1 cellular context compared by ENCODE assay signal in the genomic region with DNA sequence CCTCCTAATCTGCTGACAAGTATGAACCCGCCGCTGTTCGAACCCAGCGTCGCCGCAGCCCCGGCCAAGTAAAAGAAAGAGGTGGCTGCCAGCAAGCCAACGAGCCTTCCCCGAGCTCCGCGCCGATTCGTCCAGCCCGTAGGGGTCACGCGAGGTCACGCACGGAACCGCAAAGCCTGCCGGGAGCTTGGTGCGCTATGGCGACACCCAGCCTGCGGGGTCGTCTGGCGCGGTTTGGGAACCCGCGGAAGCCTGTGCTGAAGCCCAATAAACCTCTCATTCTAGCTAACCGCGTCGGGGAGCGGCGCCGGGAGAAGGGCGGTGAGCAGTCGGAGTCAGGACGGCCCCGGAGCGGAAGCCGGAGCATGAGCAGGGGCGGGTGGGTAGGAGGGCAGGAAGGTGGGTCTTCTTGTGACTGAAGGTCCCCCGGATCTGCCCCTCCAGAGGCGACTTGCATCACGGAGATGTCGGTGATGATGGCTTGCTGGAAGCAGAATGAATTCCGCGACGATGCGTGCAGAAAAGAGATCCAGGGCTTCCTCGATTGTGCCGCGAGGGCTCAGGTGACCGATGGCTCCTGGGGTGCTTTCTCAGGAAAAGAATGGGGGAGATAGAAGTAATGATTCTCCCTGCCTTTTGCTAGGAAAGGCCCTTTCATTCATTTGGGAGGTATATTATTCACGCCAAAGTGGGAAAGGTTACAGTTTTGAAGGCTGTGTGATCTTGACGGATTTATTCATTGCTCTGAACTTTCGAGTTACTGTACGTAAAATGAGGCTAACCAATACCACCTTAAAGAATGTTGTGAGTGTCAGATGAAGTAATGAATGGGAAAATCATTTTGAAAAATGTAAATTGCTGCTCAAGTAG.
TF ChIP-seq lines count a peak whose summit lies in the region.

A gene (plus strand): TSS at position 170 of the 870 bp plus-strand sequence. CDS start 28 bp downstream, at position 198.

TF ChIP-seq in K562, 482 proteins besides CTCF, POLR2A, EP300 and RAD21 (continued from another document and continues in another):
- TF ChIP-seq, protein P1, sequence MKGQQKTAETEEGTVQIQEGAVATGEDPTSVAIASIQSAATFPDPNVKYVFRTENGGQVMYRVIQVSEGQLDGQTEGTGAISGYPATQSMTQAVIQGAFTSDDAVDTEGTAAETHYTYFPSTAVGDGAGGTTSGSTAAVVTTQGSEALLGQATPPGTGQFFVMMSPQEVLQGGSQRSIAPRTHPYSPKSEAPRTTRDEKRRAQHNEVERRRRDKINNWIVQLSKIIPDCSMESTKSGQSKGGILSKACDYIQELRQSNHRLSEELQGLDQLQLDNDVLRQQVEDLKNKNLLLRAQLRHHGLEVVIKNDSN (CRISPR knock-in tag; IDR thresholded peaks at IDR 0.05) = peak; percentile 80
- TF ChIP-seq ILF3 (IDR thresholded peaks at IDR 0.05; ENCODE audit: borderline replicate concordance) (peak; percentile 66; the same call in 1 of the 2 replicates), BRF1 (IDR thresholded peaks at IDR 0.05; ENCODE audit: borderline replicate concordance, extremely low read depth, insufficient read length) (no peak), HOXB6 (CRISPR knock-in tag; IDR thresholded peaks at IDR 0.05; ENCODE audit: borderline replicate concordance) (no peak), POLR2B (IDR thresholded peaks at IDR 0.05; ENCODE audit: low read depth, partially characterized antibody) (peak; percentile 94), MIER1 (IDR thresholded peaks at IDR 0.05; ENCODE audit: low read depth) (0 out of 2 replicates have a peak, but pooled peaks have one; percentile 20), LEF1 (IDR thresholded peaks at IDR 0.05) (no peak), MAFG (tag; conservative IDR thresholded peaks at IDR 0.05) (no peak), SPI1 (IDR thresholded peaks at IDR 0.05; ENCODE audit: borderline replicate concordance, low read depth, low read length) (no peak), MCM2 (IDR thresholded peaks at IDR 0.05; ENCODE audit: low read depth) (no peak), RBM14 (IDR thresholded peaks at IDR 0.05; ENCODE audit: borderline replicate concordance, insufficient read depth, low read depth, low read length) (no peak), DNMT1 (IDR thresholded peaks at IDR 0.05) (no peak), GABPB1 (CRISPR knock-in tag; IDR thresholded peaks at IDR 0.05) (peak; percentile 77), FOXA1 (IDR thresholded peaks at IDR 0.05; ENCODE audit: borderline replicate concordance) (no peak), EGR1 (conservative IDR thresholded peaks at IDR 0.05) (peak; percentile 48; the same call in 1 of the 2 replicates), ZNF165 (CRISPR knock-in tag; IDR thresholded peaks at IDR 0.05; ENCODE audit: borderline replicate concordance) (no peak), FOXJ3 (CRISPR knock-in tag; IDR thresholded peaks at IDR 0.05) (no peak), YY1 (IDR thresholded peaks at IDR 0.05; ENCODE audit: borderline replicate concordance in 1 of 3, control insufficient read depth in 1 of 3, extremely low read depth in 1 of 3, insufficient read depth in 3 of 3, insufficient read length in 1 of 3, insufficient replicate concordance in 2 of 3, low read depth in 1 of 3, low read length in 2 of 3) (peak; percentile 70 to 97 (median 93)), ZNF717 (CRISPR knock-in tag; IDR thresholded peaks at IDR 0.05) (no peak), HIVEP1 (CRISPR knock-in tag; IDR thresholded peaks at IDR 0.05) (no peak), MTA1 (IDR thresholded peaks at IDR 0.05; ENCODE audit: borderline replicate concordance) (no peak), ZNF232 (CRISPR knock-in tag; IDR thresholded peaks at IDR 0.05) (peak; percentile 31; the same call in 1 of the 2 replicates), ZNF239 (CRISPR knock-in tag; IDR thresholded peaks at IDR 0.05) (no peak; the same call in 1 of the 2 replicates), RBM15 (IDR thresholded peaks at IDR 0.05; ENCODE audit: insufficient read depth, low read length) (0 out of 2 replicates have a peak, but pooled peaks have one; percentile 31), MTA3 (IDR thresholded peaks at IDR 0.05; ENCODE audit: borderline replicate concordance) (peak; percentile 76; the same call in 1 of the 2 replicates), ILK (tag; IDR thresholded peaks at IDR 0.05; ENCODE audit: borderline replicate concordance, low read depth) (no peak), ARID1B (IDR thresholded peaks at IDR 0.05) (peak; percentile 37; the same call in 1 of the 2 replicates), SETDB1 (IDR thresholded peaks at IDR 0.05; ENCODE audit: low read length) (no peak), TBL1XR1 (IDR thresholded peaks at IDR 0.05; ENCODE audit: low read length in 2 of 2) (no peak; a peak in 1 of 4 replicates), PHF8 (IDR thresholded peaks at IDR 0.05; ENCODE audit: borderline replicate concordance, low read length) (peak; percentile 92; the same call in 1 of the 2 replicates), STAT5B (CRISPR knock-in tag; IDR thresholded peaks at IDR 0.05) (no peak), C11orf30 (IDR thresholded peaks at IDR 0.05; ENCODE audit: low read depth) (peak; percentile 96), MAFK (IDR thresholded peaks at IDR 0.05; ENCODE audit: low read length) (no peak), MAFF (IDR thresholded peaks at IDR 0.05; ENCODE audit: low read length) (no peak), ZNF134 (CRISPR knock-in tag; conservative IDR thresholded peaks at IDR 0.05) (no peak), RNF2 (IDR thresholded peaks at IDR 0.05) (peak; percentile 52), MAZ (CRISPR knock-in tag; conservative IDR thresholded peaks at IDR 0.05 in 1 of 2, IDR thresholded peaks at IDR 0.05 in 1 of 2) (peak; percentile 64 to 69; a peak in 2 of 4 replicates), IRF2 (CRISPR knock-in tag; IDR thresholded peaks at IDR 0.05) (no peak), NUFIP1 (IDR thresholded peaks at IDR 0.05; ENCODE audit: partially characterized antibody) (no peak), TGIF2 (CRISPR knock-in tag; IDR thresholded peaks at IDR 0.05) (0 out of 2 replicates have a peak, but pooled peaks have one; percentile 72), THRAP3 (IDR thresholded peaks at IDR 0.05; ENCODE audit: borderline replicate concordance) (no peak), ZNF668 (CRISPR knock-in tag; IDR thresholded peaks at IDR 0.05) (no peak), HMG20A (CRISPR knock-in tag; conservative IDR thresholded peaks at IDR 0.05) (no peak), CTBP1 (IDR thresholded peaks at IDR 0.05; ENCODE audit: borderline replicate concordance) (peak; percentile 48; the same call in 1 of the 2 replicates), XRCC4 (IDR thresholded peaks at IDR 0.05; ENCODE audit: extremely low read depth, insufficient read depth, insufficient read length) (no peak), EHMT2 (IDR thresholded peaks at IDR 0.05) (no peak), ZEB2 (IDR thresholded peaks at IDR 0.05) (no peak)
- TF ChIP-seq, protein P2, sequence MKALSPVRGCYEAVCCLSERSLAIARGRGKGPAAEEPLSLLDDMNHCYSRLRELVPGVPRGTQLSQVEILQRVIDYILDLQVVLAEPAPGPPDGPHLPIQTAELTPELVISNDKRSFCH (CRISPR knock-in tag; IDR thresholded peaks at IDR 0.05) = no peak
- TF ChIP-seq, protein P2 (tag; IDR thresholded peaks at IDR 0.05) = no peak
- TF ChIP-seq, protein P3, sequence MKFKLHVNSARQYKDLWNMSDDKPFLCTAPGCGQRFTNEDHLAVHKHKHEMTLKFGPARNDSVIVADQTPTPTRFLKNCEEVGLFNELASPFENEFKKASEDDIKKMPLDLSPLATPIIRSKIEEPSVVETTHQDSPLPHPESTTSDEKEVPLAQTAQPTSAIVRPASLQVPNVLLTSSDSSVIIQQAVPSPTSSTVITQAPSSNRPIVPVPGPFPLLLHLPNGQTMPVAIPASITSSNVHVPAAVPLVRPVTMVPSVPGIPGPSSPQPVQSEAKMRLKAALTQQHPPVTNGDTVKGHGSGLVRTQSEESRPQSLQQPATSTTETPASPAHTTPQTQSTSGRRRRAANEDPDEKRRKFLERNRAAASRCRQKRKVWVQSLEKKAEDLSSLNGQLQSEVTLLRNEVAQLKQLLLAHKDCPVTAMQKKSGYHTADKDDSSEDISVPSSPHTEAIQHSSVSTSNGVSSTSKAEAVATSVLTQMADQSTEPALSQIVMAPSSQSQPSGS (CRISPR knock-in tag; IDR thresholded peaks at IDR 0.05) = no peak
- TF ChIP-seq, protein P4, sequence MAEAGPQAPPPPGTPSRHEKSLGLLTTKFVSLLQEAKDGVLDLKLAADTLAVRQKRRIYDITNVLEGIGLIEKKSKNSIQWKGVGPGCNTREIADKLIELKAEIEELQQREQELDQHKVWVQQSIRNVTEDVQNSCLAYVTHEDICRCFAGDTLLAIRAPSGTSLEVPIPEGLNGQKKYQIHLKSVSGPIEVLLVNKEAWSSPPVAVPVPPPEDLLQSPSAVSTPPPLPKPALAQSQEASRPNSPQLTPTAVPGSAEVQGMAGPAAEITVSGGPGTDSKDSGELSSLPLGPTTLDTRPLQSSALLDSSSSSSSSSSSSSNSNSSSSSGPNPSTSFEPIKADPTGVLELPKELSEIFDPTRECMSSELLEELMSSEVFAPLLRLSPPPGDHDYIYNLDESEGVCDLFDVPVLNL (CRISPR knock-in tag; IDR thresholded peaks at IDR 0.05; ENCODE audit: low read depth) = 0 out of 2 replicates have a peak, but pooled peaks have one; percentile 52
- TF ChIP-seq, protein P5, sequence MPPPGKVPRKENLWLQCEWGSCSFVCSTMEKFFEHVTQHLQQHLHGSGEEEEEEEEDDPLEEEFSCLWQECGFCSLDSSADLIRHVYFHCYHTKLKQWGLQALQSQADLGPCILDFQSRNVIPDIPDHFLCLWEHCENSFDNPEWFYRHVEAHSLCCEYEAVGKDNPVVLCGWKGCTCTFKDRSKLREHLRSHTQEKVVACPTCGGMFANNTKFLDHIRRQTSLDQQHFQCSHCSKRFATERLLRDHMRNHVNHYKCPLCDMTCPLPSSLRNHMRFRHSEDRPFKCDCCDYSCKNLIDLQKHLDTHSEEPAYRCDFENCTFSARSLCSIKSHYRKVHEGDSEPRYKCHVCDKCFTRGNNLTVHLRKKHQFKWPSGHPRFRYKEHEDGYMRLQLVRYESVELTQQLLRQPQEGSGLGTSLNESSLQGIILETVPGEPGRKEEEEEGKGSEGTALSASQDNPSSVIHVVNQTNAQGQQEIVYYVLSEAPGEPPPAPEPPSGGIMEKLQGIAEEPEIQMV (tag; conservative IDR thresholded peaks at IDR 0.05; ENCODE audit: low read depth) = no peak
- TF ChIP-seq, protein P6, sequence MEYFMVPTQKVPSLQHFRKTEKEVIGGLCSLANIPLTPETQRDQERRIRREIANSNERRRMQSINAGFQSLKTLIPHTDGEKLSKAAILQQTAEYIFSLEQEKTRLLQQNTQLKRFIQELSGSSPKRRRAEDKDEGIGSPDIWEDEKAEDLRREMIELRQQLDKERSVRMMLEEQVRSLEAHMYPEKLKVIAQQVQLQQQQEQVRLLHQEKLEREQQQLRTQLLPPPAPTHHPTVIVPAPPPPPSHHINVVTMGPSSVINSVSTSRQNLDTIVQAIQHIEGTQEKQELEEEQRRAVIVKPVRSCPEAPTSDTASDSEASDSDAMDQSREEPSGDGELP (CRISPR knock-in tag; IDR thresholded peaks at IDR 0.05; ENCODE audit: borderline replicate concordance) = peak; percentile 97
- TF ChIP-seq, protein P7, sequence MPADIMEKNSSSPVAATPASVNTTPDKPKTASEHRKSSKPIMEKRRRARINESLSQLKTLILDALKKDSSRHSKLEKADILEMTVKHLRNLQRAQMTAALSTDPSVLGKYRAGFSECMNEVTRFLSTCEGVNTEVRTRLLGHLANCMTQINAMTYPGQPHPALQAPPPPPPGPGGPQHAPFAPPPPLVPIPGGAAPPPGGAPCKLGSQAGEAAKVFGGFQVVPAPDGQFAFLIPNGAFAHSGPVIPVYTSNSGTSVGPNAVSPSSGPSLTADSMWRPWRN (IDR thresholded peaks at IDR 0.05; ENCODE audit: low read depth) = no peak
- TF ChIP-seq, protein P8, sequence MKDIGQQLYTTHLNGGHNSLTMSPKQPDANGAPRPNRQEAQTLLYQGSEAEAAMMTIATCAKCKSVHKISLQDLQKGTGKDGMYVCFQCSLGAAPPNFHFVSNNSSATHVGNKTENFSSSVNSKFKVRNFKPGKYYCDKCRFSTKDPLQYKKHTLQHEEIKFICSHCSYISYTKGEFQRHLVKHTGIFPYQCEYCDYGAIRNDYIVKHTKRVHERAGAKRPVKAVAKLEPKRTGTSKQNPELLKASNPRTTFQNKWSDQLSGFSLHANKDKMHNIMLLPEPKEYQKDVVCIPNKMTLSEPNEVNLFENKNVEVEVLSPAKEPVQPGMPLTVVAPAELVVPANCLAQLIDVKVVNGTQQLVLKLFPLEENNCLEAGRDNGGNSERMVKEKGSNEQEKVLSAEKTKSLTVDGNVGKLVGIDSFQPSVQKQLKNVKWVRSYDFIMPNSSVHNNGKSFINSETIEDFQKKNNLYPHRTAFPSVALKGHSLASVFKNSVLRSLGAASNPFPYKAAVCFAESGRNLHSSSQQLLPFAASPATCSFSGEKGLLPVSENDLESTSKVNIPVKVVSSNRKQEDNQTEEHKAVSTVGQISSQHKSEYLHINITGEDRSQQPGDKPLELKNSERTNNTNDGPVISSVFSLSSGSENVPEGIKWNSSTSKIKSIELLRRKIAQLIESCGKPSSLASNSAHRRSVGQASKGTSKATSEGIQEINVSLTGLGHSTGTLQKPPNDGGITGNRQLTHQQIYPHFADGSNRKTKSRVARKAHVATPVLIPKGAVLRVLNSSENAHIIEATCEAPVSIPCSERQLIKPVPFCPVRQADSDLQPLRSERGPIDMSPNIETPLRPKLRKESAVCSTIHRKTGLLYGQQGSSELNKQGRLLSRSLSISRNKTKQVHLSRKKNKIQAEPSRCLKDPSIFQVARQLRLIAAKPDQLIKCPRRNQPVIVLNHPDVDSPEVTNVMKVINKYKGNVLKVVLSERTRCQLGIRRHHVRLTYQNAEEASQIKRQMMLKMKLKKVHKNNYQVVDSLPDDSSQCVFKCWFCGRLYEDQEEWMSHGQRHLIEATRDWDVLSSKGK (CRISPR knock-in tag; IDR thresholded peaks at IDR 0.05) = no peak
- TF ChIP-seq, protein P9, sequence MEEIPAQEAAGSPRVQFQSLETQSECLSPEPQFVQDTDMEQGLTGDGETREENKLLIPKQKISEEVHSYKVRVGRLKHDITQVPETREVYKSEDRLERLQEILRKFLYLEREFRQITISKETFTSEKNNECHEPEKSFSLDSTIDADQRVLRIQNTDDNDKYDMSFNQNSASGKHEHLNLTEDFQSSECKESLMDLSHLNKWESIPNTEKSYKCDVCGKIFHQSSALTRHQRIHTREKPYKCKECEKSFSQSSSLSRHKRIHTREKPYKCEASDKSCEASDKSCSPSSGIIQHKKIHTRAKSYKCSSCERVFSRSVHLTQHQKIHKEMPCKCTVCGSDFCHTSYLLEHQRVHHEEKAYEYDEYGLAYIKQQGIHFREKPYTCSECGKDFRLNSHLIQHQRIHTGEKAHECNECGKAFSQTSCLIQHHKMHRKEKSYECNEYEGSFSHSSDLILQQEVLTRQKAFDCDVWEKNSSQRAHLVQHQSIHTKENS (CRISPR knock-in tag; IDR thresholded peaks at IDR 0.05) = no peak
- TF ChIP-seq, protein P10, sequence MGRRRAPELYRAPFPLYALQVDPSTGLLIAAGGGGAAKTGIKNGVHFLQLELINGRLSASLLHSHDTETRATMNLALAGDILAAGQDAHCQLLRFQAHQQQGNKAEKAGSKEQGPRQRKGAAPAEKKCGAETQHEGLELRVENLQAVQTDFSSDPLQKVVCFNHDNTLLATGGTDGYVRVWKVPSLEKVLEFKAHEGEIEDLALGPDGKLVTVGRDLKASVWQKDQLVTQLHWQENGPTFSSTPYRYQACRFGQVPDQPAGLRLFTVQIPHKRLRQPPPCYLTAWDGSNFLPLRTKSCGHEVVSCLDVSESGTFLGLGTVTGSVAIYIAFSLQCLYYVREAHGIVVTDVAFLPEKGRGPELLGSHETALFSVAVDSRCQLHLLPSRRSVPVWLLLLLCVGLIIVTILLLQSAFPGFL (CRISPR knock-in tag; IDR thresholded peaks at IDR 0.05) = peak; percentile 93; the same call in 1 of the 2 replicates
